Comparison of ENCODE assay signal across 18 cellular contexts in the genomic region with DNA sequence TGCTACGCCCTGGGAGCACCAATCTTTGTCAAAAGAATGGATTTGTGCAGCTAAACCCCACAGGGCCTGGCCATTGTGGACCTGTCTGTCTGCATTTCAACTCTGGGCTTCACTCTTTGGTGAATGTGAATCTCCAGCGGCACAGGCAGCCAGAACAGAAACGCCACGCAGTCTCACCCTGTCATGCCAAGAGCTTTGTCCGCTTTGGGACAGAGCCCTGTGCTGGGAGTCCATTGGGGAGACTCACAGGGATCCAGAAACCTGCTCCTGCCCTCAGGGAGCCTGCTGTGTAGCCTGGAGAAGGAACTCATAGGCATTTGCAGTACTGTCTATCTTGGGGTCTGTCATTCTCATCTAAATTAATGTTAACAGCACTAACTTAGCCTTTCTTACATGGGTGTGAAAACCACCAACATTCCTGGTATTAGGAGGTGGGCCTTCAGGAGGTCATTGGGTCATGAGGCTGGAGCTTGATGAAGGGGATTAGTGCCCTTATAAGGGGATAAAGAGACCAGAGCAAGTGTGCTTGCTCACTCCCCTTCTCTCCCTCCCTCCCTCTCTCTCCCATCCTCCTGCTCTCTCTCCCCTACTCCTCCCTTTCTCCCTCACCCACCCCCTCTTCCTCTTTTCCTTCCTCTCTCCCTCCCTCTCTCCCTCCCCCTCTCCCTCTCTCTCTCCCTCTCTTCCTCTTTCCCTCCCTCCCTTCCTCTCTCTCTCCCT.
"Had no signal": no experiment of that assay in that cellular context is flagged by ENCODE, and none has a peak within 500 bp of the region (broad histone marks: within the 10 kb centered on the region; RNA-seq: fewer than 3 reads in every experiment).

No MANE protein-coding gene starts in this region.

- H3K9me3 Mint-ChIP-seq: activated T-helper 1 cell treated with anti-CD3 and anti-CD28 coated beads, Interleukin-12 subunit alpha, Interleukin-12 subunit beta, Interleukin-2, Interleukin-4 antibody, amounts not matched to agents 30 ng/mL and 10 ng/mL and 1 ng/mL, durations not matched to agents 14 hours and 24 hours and 36 hours; natural killer cell; stimulated activated naive CD8-positive, alpha-beta T cell treated with anti-CD3 and anti-CD28 coated beads, Interleukin-15, amount 100 ng/mL, for 72 hours had no signal

- H3K4me3 Mint-ChIP-seq: activated CD8-positive, alpha-beta T cell treated with anti-CD3 and anti-CD28 coated beads, Interleukin-2, amount 10 ng/mL, durations not matched to agents 7 days and 5 days; activated T-helper 1 cell treated with anti-CD3 and anti-CD28 coated beads, Interleukin-12 subunit alpha, Interleukin-12 subunit beta, Interleukin-2, Interleukin-4 antibody, amounts not matched to agents 30 ng/mL and 10 ng/mL and 1 ng/mL, durations not matched to agents 14 hours and 24 hours and 36 hours; natural killer cell; stimulated activated naive CD8-positive, alpha-beta T cell treated with anti-CD3 and anti-CD28 coated beads, Interleukin-15, amount 100 ng/mL, for 72 hours had no signal

- H3K9me3 ChIP-seq: colonic mucosa, psoas muscle, thoracic aorta had no signal

- ATAC-seq: activated CD8-positive, alpha-beta T cell treated with anti-CD3 and anti-CD28 coated beads, Interleukin-2, amount 10 ng/mL, durations not matched to agents 7 days and 5 days; left cardiac atrium; natural killer cell; stimulated activated naive CD8-positive, alpha-beta T cell treated with anti-CD3 and anti-CD28 coated beads, Interleukin-15, amount 100 ng/mL, for 72 hours had no signal

- FAIRE-seq: astrocyte had no signal

- H3K36me3 Mint-ChIP-seq: natural killer cell had no signal

- DNase-seq: activated CD4-positive, alpha-beta T cell treated with anti-CD3 and anti-CD28 coated beads for 4 hours; activated CD8-positive, alpha-beta memory T cell treated with anti-CD3 and anti-CD28 coated beads, Interleukin-2, amount 50 U/mL, for 48 hours; activated CD8-positive, alpha-beta T cell treated with anti-CD3 and anti-CD28 coated beads, Interleukin-2, amount 10 ng/mL, durations not matched to agents 7 days and 5 days; activated naive CD4-positive, alpha-beta T cell; colonic mucosa; effector memory CD4-positive, alpha-beta T cell; hypothalamus; left cardiac atrium; natural killer cell; occipital lobe; psoas muscle; stimulated activated CD4-positive, alpha-beta T cell treated with anti-CD3 and anti-CD28 coated beads, Interleukin-4, amount 100 ng/mL, for 24 hours; stimulated activated naive CD8-positive, alpha-beta T cell treated with anti-CD3 and anti-CD28 coated beads, Interleukin-15, amount 100 ng/mL, for 72 hours; T-helper 9 cell had no signal

- H3K27me3 Mint-ChIP-seq: stimulated activated naive CD8-positive, alpha-beta T cell treated with anti-CD3 and anti-CD28 coated beads, Interleukin-15, amount 100 ng/mL, for 72 hours had no signal

- H3K36me3 ChIP-seq: cardiac muscle cell, colonic mucosa, thoracic aorta had no signal

- H3K27ac Mint-ChIP-seq: activated CD8-positive, alpha-beta T cell treated with anti-CD3 and anti-CD28 coated beads, Interleukin-2, amount 10 ng/mL, durations not matched to agents 7 days and 5 days; activated T-helper 1 cell treated with anti-CD3 and anti-CD28 coated beads, Interleukin-12 subunit alpha, Interleukin-12 subunit beta, Interleukin-2, Interleukin-4 antibody, amounts not matched to agents 30 ng/mL and 10 ng/mL and 1 ng/mL, durations not matched to agents 14 hours and 24 hours and 36 hours; natural killer cell; stimulated activated naive CD8-positive, alpha-beta T cell treated with anti-CD3 and anti-CD28 coated beads, Interleukin-15, amount 100 ng/mL, for 72 hours had no signal

- H3K4me1 ChIP-seq: colonic mucosa had no signal

- H3K4me3 ChIP-seq: cardiac muscle cell, colonic mucosa, psoas muscle, thoracic aorta had no signal

- H3K27me3 ChIP-seq: cardiac muscle cell, colonic mucosa had no signal

- H3K27ac ChIP-seq: cardiac muscle cell, colonic mucosa, psoas muscle, thoracic aorta had no signal
